Comparison of ENCODE assay signal across 2 cellular contexts in genomic region chr19:44951179-44952159, GRCh38.
TF ChIP-seq lines count a peak whose summit lies in the region.

No MANE protein-coding gene starts in this region.

TF ChIP-seq in A549, 52 proteins besides CTCF, POLR2A, EP300 and RAD21:
- TF ChIP-seq ZNF302 (CRISPR knock-in tag; IDR thresholded peaks at IDR 0.05) (no peak), KDM5A (IDR thresholded peaks at IDR 0.05) (no peak), RFX5 (IDR thresholded peaks at IDR 0.05) (no peak), GATA3 (IDR thresholded peaks at IDR 0.05; ENCODE audit: borderline replicate concordance) (0 out of 2 replicates have a peak, but pooled peaks have one; percentile 13), BCL3 (IDR thresholded peaks at IDR 0.05) (no peak), SMC3 (IDR thresholded peaks at IDR 0.05) (peak; percentile 95), POLR2AphosphoS2 (conservative IDR thresholded peaks at IDR 0.05; ENCODE audit: low read length) (no peak), JUN (IDR thresholded peaks at IDR 0.05) (0 out of 5 replicates have a peak, but pooled peaks of 1 of the 2 experiments have one; percentile 9), CHD2 (IDR thresholded peaks at IDR 0.05; ENCODE audit: low read length, partially characterized antibody) (no peak), ATOH8 (CRISPR knock-in tag; IDR thresholded peaks at IDR 0.05; ENCODE audit: low read depth) (no peak), ZSCAN20 (CRISPR knock-in tag; IDR thresholded peaks at IDR 0.05) (no peak), CHD4 (IDR thresholded peaks at IDR 0.05; ENCODE audit: borderline replicate concordance) (no peak)
TF ChIP-seq in A549: peak in this region for 3.

TF ChIP-seq in HepG2, 621 proteins besides CTCF, POLR2A, EP300 and RAD21 (continues in another document):
- TF ChIP-seq RFXANK (CRISPR knock-in tag; IDR thresholded peaks at IDR 0.05): 0 out of 2 replicates have a peak, but pooled peaks have one; percentile 31
- TF ChIP-seq ZNF318 (CRISPR knock-in tag; IDR thresholded peaks at IDR 0.05): no peak
- TF ChIP-seq ZNF614 (CRISPR knock-in tag; IDR thresholded peaks at IDR 0.05; ENCODE audit: borderline replicate concordance): 0 out of 2 replicates have a peak, but pooled peaks have one; percentile 17
- TF ChIP-seq ZNF687 (CRISPR knock-in tag; IDR thresholded peaks at IDR 0.05): peak; percentile 64
- peak; percentile 22; the same call in 1 of the 2 replicates for TF ChIP-seq ZGPAT (CRISPR knock-in tag; IDR thresholded peaks at IDR 0.05)
- TF ChIP-seq ZNF44 (CRISPR knock-in tag; IDR thresholded peaks at IDR 0.05): 0 out of 2 replicates have a peak, but pooled peaks have one; percentile 36
- peak; percentile 48 for TF ChIP-seq U2AF1 (optimal IDR thresholded peaks at IDR 0.05; ENCODE audit: low read depth, low read length)
- TF ChIP-seq SRSF1 (optimal IDR thresholded peaks at IDR 0.05; ENCODE audit: low read depth, low read length): no peak
- peak; percentile 35; the same call in 1 of the 2 replicates for TF ChIP-seq HOXA3 (CRISPR knock-in tag; IDR thresholded peaks at IDR 0.05)
- 0 out of 2 replicates have a peak, but pooled peaks have one; percentile 69 for TF ChIP-seq ZNF33B (CRISPR knock-in tag; IDR thresholded peaks at IDR 0.05)
- 0 out of 2 replicates have a peak, but pooled peaks have one; percentile 4 for TF ChIP-seq BHLHE40 (IDR thresholded peaks at IDR 0.05; ENCODE audit: low read length)
- TF ChIP-seq SMYD3 (CRISPR knock-in tag; IDR thresholded peaks at IDR 0.05): 0 out of 2 replicates have a peak, but pooled peaks have one; percentile 47
- TF ChIP-seq ZNF512B (CRISPR knock-in tag; IDR thresholded peaks at IDR 0.05; ENCODE audit: borderline replicate concordance): no peak
- no peak for TF ChIP-seq ZNF513 (CRISPR knock-in tag; conservative IDR thresholded peaks at IDR 0.05)
- 0 out of 2 replicates have a peak, but pooled peaks have one; percentile 42 for TF ChIP-seq HNF1B (CRISPR knock-in tag; IDR thresholded peaks at IDR 0.05)
- TF ChIP-seq POLR2G (IDR thresholded peaks at IDR 0.05; ENCODE audit: low read depth, low read length): peak; percentile 75
- TF ChIP-seq BCL6 (CRISPR knock-in tag; IDR thresholded peaks at IDR 0.05): no peak
- TF ChIP-seq RXRB (CRISPR knock-in tag; IDR thresholded peaks at IDR 0.05; ENCODE audit: borderline replicate concordance): no peak
- TF ChIP-seq MAZ (IDR thresholded peaks at IDR 0.05; ENCODE audit: borderline replicate concordance, low read depth, low read length): peak; percentile 56; the same call in 1 of the 2 replicates
- TF ChIP-seq MAZ (CRISPR knock-in tag; IDR thresholded peaks at IDR 0.05; ENCODE audit: low read depth): peak; percentile 16; the same call in 1 of the 2 replicates
- TF ChIP-seq KMT2B (CRISPR knock-in tag; IDR thresholded peaks at IDR 0.05): 0 out of 2 replicates have a peak, but pooled peaks have one; percentile 19
- no peak for TF ChIP-seq ZBTB1 (CRISPR knock-in tag; IDR thresholded peaks at IDR 0.05; ENCODE audit: borderline replicate concordance)
- TF ChIP-seq FOXJ3 (CRISPR knock-in tag; IDR thresholded peaks at IDR 0.05; ENCODE audit: borderline replicate concordance): no peak
- TF ChIP-seq GMEB1 (CRISPR knock-in tag; IDR thresholded peaks at IDR 0.05; ENCODE audit: borderline replicate concordance): no peak
- TF ChIP-seq ZNF224 (CRISPR knock-in tag; IDR thresholded peaks at IDR 0.05): peak; percentile 63; the same call in 1 of the 2 replicates
- no peak for TF ChIP-seq ZZZ3 (CRISPR knock-in tag; IDR thresholded peaks at IDR 0.05; ENCODE audit: borderline replicate concordance)
- TF ChIP-seq ZNF607 (CRISPR knock-in tag; IDR thresholded peaks at IDR 0.05; ENCODE audit: borderline replicate concordance): 0 out of 2 replicates have a peak, but pooled peaks have one; percentile 32
- peak; percentile 34 for TF ChIP-seq ASH2L (IDR thresholded peaks at IDR 0.05; ENCODE audit: insufficient read length, low read depth, low read length)
- TF ChIP-seq ZIK1 (CRISPR knock-in tag; IDR thresholded peaks at IDR 0.05; ENCODE audit: borderline replicate concordance, low read depth): no peak
